In genomic region chr16:67170168-67170947, GRCh38 we compare ENCODE assay signal across 3 cellular contexts.
TF ChIP-seq lines count a peak whose summit lies in the region.

Gene NOL3, plus strand, starts transcription at chr16:67170538.

TF ChIP-seq in IMR-90, 13 proteins besides CTCF, POLR2A, EP300 and RAD21 (continued from another document):
- TF ChIP-seq NFE2L2 (IDR thresholded peaks at IDR 0.05; ENCODE audit: low read depth, low read length) (peak; percentile 87), MAZ (IDR thresholded peaks at IDR 0.05; ENCODE audit: borderline replicate concordance, low read depth, low read length) (peak; percentile 61; the same call in 1 of the 2 replicates)

TF ChIP-seq in SK-N-SH treated with all-trans-retinoic acid at 6 μM for 48 hours, 23 proteins besides CTCF, POLR2A, EP300 and RAD21 (continued from another document):
- TF ChIP-seq CREB5 (CRISPR knock-in tag; IDR thresholded peaks at IDR 0.05; ENCODE audit: low read depth) (no peak), SNAI2 (CRISPR knock-in tag; IDR thresholded peaks at IDR 0.05) (no peak), ZNF8 (CRISPR knock-in tag; IDR thresholded peaks at IDR 0.05) (no peak), BACH2 (CRISPR knock-in tag; IDR thresholded peaks at IDR 0.05; ENCODE audit: borderline replicate concordance) (no peak), TCF4 (CRISPR knock-in tag; IDR thresholded peaks at IDR 0.05; ENCODE audit: borderline replicate concordance) (no peak), CSDC2 (CRISPR knock-in tag; IDR thresholded peaks at IDR 0.05) (no peak), RARB (CRISPR knock-in tag; IDR thresholded peaks at IDR 0.05) (no peak), ISL1 (CRISPR knock-in tag; IDR thresholded peaks at IDR 0.05) (no peak), ARNTL (CRISPR knock-in tag; IDR thresholded peaks at IDR 0.05; ENCODE audit: borderline replicate concordance, low read depth) (no peak), OSR1 (CRISPR knock-in tag; IDR thresholded peaks at IDR 0.05) (no peak), POU6F1 (CRISPR knock-in tag; IDR thresholded peaks at IDR 0.05; ENCODE audit: borderline replicate concordance, low read depth) (no peak), PATZ1 (CRISPR knock-in tag; IDR thresholded peaks at IDR 0.05; ENCODE audit: borderline replicate concordance) (no peak), ESRRG (CRISPR knock-in tag; IDR thresholded peaks at IDR 0.05) (no peak), ZFP30 (CRISPR knock-in tag; IDR thresholded peaks at IDR 0.05) (no peak)

TF ChIP-seq in liver, 16 proteins besides CTCF, POLR2A, EP300 and RAD21 (continued from another document):
- no peak for TF ChIP-seq ZBTB33 (IDR thresholded peaks at IDR 0.05)
- TF ChIP-seq YY1 (IDR thresholded peaks at IDR 0.05) = no peak
- TF ChIP-seq EGR1 (IDR thresholded peaks at IDR 0.05; ENCODE audit: low read depth in 2 of 2) = no peak
TF ChIP-seq in liver: peak in this region for 1.
